In the genomic region with DNA sequence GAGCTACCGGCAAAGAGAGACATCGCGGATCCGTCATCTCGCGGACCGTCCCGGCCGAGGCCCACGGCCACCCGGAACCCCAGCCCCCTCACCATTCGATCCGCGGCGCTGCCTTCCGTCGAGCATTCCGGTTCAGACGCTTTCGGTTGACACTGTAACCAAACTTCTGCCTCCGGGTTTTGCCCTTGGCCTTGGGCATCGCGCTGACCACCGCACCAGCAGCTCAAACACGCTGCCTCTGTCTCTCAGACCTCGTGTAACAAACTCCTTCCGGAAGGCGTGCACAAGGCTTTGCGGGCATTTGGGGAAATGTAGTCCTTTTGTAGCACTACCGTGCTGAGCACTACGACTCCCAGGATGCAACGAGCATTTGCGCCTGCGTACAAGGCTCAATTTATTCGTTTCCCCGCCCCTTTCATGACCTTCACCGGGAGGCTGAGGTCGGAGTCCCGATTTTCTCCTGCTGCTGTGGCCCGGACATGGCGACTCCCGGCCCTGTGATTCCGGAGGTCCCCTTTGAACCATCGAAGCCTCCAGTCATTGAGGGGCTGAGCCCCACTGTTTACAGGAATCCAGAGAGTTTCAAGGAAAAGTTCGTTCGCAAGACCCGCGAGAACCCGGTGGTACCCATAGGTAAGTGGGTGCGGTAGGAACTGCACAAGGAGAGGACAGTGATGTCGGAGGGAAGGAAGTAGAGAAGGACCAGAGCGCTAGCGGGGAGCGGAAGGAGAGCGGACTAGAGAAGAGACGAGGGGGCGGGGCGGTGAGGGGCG, we compare ENCODE assay signal across 8 cellular contexts. TPM values are rescaled to one million over a fixed set of nuclear protein-coding genes. Genes with fewer than 3 reads are reported as not detected.
DNase-seq lines count a peak whose midpoint lies in the region; ATAC-seq and TF ChIP-seq lines count a peak whose summit lies in the region.

A gene with protein sequence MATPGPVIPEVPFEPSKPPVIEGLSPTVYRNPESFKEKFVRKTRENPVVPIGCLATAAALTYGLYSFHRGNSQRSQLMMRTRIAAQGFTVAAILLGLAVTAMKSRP (plus strand): TSS at position 411 of the 773 bp plus-strand sequence. CDS start 69 bp downstream, at position 480.
A gene with protein sequence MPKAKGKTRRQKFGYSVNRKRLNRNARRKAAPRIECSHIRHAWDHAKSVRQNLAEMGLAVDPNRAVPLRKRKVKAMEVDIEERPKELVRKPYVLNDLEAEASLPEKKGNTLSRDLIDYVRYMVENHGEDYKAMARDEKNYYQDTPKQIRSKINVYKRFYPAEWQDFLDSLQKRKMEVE (minus strand): TSS at position 258 of the 773 bp plus-strand sequence. CDS start 59 bp downstream, at position 199.

- TF ChIP-seq CTCF in left lung (IDR thresholded peaks at IDR 0.05): no peak

- peak within 1 kb of the TSS; percentile 90 to 93 for H3K27ac ChIP-seq in left lung

- ATAC-seq in GM19372 (IDR thresholded peaks at IDR 0.05; ENCODE audit: low read depth, unreplicated experiment) (peak; percentile 83), HG03558 (IDR thresholded peaks at IDR 0.05; ENCODE audit: extremely low read depth, unreplicated experiment) (peak; percentile 70), left lung (peak; percentile 96)

- H3K27me3 ChIP-seq in left lung: no peaks in the 10 kb centered on the region

- H3K4me3 ChIP-seq in left lung: peak within 1 kb of the TSS; percentile 77 to 96

- DNase-seq in C1 segment of cervical spinal cord (lab: John Stamatoyannopoulos, UW): peak; percentile 92 to 100 (median 99)
- peak; percentile 97 for DNase-seq in NCI-H748 treated with DMSO at 0.1 percent for 48 hours (lab: John Stamatoyannopoulos, UW)
- peak; percentile 95 to 99 for DNase-seq in activated CD4-positive, alpha-beta T cell treated with anti-CD3 and anti-CD28 coated beads, Interleukin-2, amount 50 U/mL, for 24 hours (ENCODE audit: low read depth in 1 of 2, low spot score in 1 of 2)
- DNase-seq in dermis blood vessel endothelial cell: peak; percentile 99
- peak; percentile 91 to 99 for DNase-seq in left lung
- peak; percentile 97 to 98 for DNase-seq in stimulated activated CD4-positive, alpha-beta T cell treated with anti-CD3 and anti-CD28 coated beads, Interleukin-2, amount 100 ng/mL, for 48 hours

- no peaks in the 10 kb centered on the region for H3K9me3 ChIP-seq in left lung

- peaks cover 0 to 58% of the 10 kb centered on the region in 2 donors for H3K36me3 ChIP-seq in left lung

- H3K4me1 ChIP-seq in left lung: peaks cover 10 to 50% of the 10 kb centered on the region in 2 donors

- intact Hi-C loops in left lung (cut with DNase I): no loop called here

RNA-seq across cellular contexts. Expression of the first gene that starts in this region (rescaled TPM):
- total RNA-seq in dermis blood vessel endothelial cell (27.9 and 47.3 TPM in 2 replicates), left lung (100 to 1,000 TPM in 1 of 2 donors, 10 to 100 TPM in 1; 83.3 to 109 TPM)

RNA-seq across cellular contexts. Expression of the second gene that starts in this region (rescaled TPM):
- total RNA-seq in dermis blood vessel endothelial cell (9.8 and 14.1 TPM in 2 replicates), left lung (10 to 100 TPM; 14.9 to 24.0 TPM)

Comparison
In these comparisons a context has a peak if more than half of its experiments do, and no peak if none do; other contexts are left out.
1. Peak in every context shown above with its lines: DNase-seq, ATAC-seq, H3K4me3 ChIP-seq and H3K27ac ChIP-seq.